In genomic region chr19:12162882-12163806, GRCh38 we compare ENCODE assay signal across 8 cellular contexts. TPM values are rescaled to one million over a fixed set of nuclear protein-coding genes. Genes with fewer than 3 reads are reported as not detected.
DNase-seq lines count a peak whose midpoint lies in the region; ATAC-seq and TF ChIP-seq lines count a peak whose summit lies in the region.

Gene ZNF136, plus strand, starts transcription at chr19:12163096. Its CDS starts 108 bp downstream, at chr19:12163204.

- H2AFZ ChIP-seq in parathyroid adenoma = peak within 1 kb of the TSS; percentile 81

- H3K27ac ChIP-seq in parathyroid adenoma = peak within 1 kb of the TSS; percentile 70
- H3K27ac ChIP-seq in tibial artery = peak within 1 kb of the TSS; percentile 93 to 96

- peak within 1 kb of the TSS; percentile 99 for H3K9ac ChIP-seq in parathyroid adenoma

- peak within 1 kb of the TSS; percentile 79 for H3K4me2 ChIP-seq in parathyroid adenoma (ENCODE audit: low read length)

- TF ChIP-seq CTCF in GM12864 (IDR thresholded peaks at IDR 0.05; ENCODE audit: low read depth, low read length, missing control alignments) = no peak
- no peak for TF ChIP-seq CTCF in parathyroid adenoma (IDR thresholded peaks at IDR 0.05)
- no peak for TF ChIP-seq CTCF in tibial artery (IDR thresholded peaks at IDR 0.05)

- peak; percentile 94 for ATAC-seq in HG02759 (IDR thresholded peaks at IDR 0.05; ENCODE audit: unreplicated experiment)
- peak; percentile 99 for ATAC-seq in Right ventricle myocardium superior (ENCODE audit: poor library complexity)

- intact Hi-C loops in Right ventricle myocardium superior (cut with DNase I) (no loop called here), tibial artery (cut with DNase I; ENCODE audit: low total_unique reads) (loop anchor here (10.0 kb wide), 1 partner anchor 132 kb away; the partner anchor contains the start of gene ZNF44)

- H3K4me3 ChIP-seq in GM12864 (ENCODE audit: low read depth, low read length) = peak within 1 kb of the TSS; percentile 73
- H3K4me3 ChIP-seq in parathyroid adenoma (ENCODE audit: low read depth, low read length) = peak within 1 kb of the TSS; percentile 90
- H3K4me3 ChIP-seq in tibial artery = peak within 1 kb of the TSS; percentile 73 to 95

- H3K79me2 ChIP-seq in parathyroid adenoma = peaks cover 28% of the 10 kb centered on the region

- H3K36me3 ChIP-seq in parathyroid adenoma (ENCODE audit: control insufficient read depth, insufficient read depth, low read length) (no peaks in the 10 kb centered on the region), tibial artery (peaks cover 0 to 4% (median 4%) of the 10 kb centered on the region in 3 donors)

- H3K27me3 ChIP-seq in parathyroid adenoma (ENCODE audit: control insufficient read depth, insufficient read depth, low read length) (no peaks in the 10 kb centered on the region), tibial artery (no peaks in the 10 kb centered on the region)

- peak; percentile 90 for DNase-seq in GM12864 (ENCODE audit: low read depth)
- peak; percentile 96 for DNase-seq in NCI-H128 (lab: John Stamatoyannopoulos, UW; ENCODE audit: unreplicated experiment)
- DNase-seq in SW 1271 (lab: John Stamatoyannopoulos, UW) = peak; percentile 90 to 96
- DNase-seq in activated naive CD8-positive, alpha-beta T cell treated with anti-CD3 and anti-CD28 coated beads, Interleukin-2, amount 50 U/mL, for 16 hours (ENCODE audit: low read depth, low spot score) = peak; percentile 81
- peak; percentile 97 for DNase-seq in Right ventricle myocardium superior
- peak; percentile 92 to 98 for DNase-seq in tibial artery

- H3K4me1 ChIP-seq in parathyroid adenoma (peaks cover 5% of the 10 kb centered on the region), tibial artery (peaks cover 0 to 40% (median 26%) of the 10 kb centered on the region in 4 donors)

- H3K9me3 ChIP-seq in parathyroid adenoma (ENCODE audit: control insufficient read depth, low read length) (no peaks in the 10 kb centered on the region), tibial artery (no peaks in the 10 kb centered on the region)

RNA-seq across cellular contexts. Expression of gene ZNF136, which starts in this region (rescaled TPM):
- total RNA-seq in Right ventricle myocardium superior = 4.2 TPM

Comparison
In these comparisons a context has a peak if more than half of its experiments do, and no peak if none do; other contexts are left out.
1. Peak in every context shown above with its lines: DNase-seq, ATAC-seq, H3K4me3 ChIP-seq and H3K27ac ChIP-seq.